8 cellular contexts compared by ENCODE assay signal in genomic region chr7:74658171-74659004, GRCh38. TPM values are rescaled to one million over a fixed set of nuclear protein-coding genes. Genes with fewer than 3 reads are reported as not detected.
DNase-seq lines count a peak whose midpoint lies in the region; ATAC-seq, FAIRE-seq and TF ChIP-seq lines count a peak whose summit lies in the region.

No MANE protein-coding gene starts in this region.

- H3K4me2 ChIP-seq in SU-DHL-6 (ENCODE audit: low read depth, low read length, poor library complexity, severe bottlenecking): peak overlapping the region; percentile 71

- peak overlapping the region; percentile 100 for H3K9ac ChIP-seq in SU-DHL-6 (ENCODE audit: low read length)

- peaks cover 45% of the 10 kb centered on the region for H3K79me2 ChIP-seq in SU-DHL-6 (ENCODE audit: insufficient read depth, low read length)

- H3K36me3 ChIP-seq in SU-DHL-6 (ENCODE audit: low read length) (no peaks in the 10 kb centered on the region), pancreas (no peaks in the 10 kb centered on the region), thymus (ENCODE audit: control insufficient read depth, insufficient read depth) (peaks cover 7% of the 10 kb centered on the region)

- CTCF ChIA-PET in GM10248 (lab: Yijun Ruan, JAX): no interaction called here

- H3K4me3 ChIP-seq in SU-DHL-6 (ENCODE audit: insufficient read depth, low read length, poor library complexity, severe bottlenecking) (peak overlapping the region; percentile 97), pancreas (peak overlapping the region; percentile 99 to 100 (median 100)), thymus (ENCODE audit: low read length) (peak overlapping the region; percentile 81)

- peaks cover 61% of the 10 kb centered on the region for H3F3A ChIP-seq in SU-DHL-6 (ENCODE audit: insufficient read depth)

- H4K20me1 ChIP-seq in SU-DHL-6 (ENCODE audit: low read depth, low read length): peaks cover 3% of the 10 kb centered on the region; the same call in 1 of the 2 replicates

- no peak overlapping the region for H2AFZ ChIP-seq in SU-DHL-6 (ENCODE audit: low read depth, low read length, severe bottlenecking)

- H3K27ac ChIP-seq in SU-DHL-6 (ENCODE audit: low read depth, low read length) (peak overlapping the region; percentile 91), pancreas (peak overlapping the region; percentile 95 to 99 (median 96)), thymus (ENCODE audit: low read depth) (peak overlapping the region; percentile 98)

- FAIRE-seq in pancreas (lab: Jason Lieb, UNC): no peak

- peak; percentile 53 for ATAC-seq in HG02610 (IDR thresholded peaks at IDR 0.05; ENCODE audit: unreplicated experiment)
- ATAC-seq in Right ventricle myocardium inferior: peak; percentile 83
- peak; percentile 66 to 76 (median 72) for ATAC-seq in pancreas

- 1 to 2% methylated on average over 62 to 108 of the region's 108 CpGs for WGBS in pancreas, 2 donors
- 4% methylated on average over 108 of the region's 108 CpGs for WGBS in thymus

- no peak for TF ChIP-seq CTCF in GM10248 (IDR thresholded peaks at IDR 0.05; ENCODE audit: control extremely low read depth, extremely low read depth, low read depth, missing control alignments)
- TF ChIP-seq CTCF in SU-DHL-6 (IDR thresholded peaks at IDR 0.05; ENCODE audit: insufficient read depth, low read length, poor library complexity, severe bottlenecking): no peak
- no peak for TF ChIP-seq CTCF in pancreas (IDR thresholded peaks at IDR 0.05)

- H3K4me1 ChIP-seq in pancreas: peaks cover 3 to 56% (median 22%) of the 10 kb centered on the region in 3 donors
- peaks cover 13% of the 10 kb centered on the region for H3K4me1 ChIP-seq in thymus (ENCODE audit: control insufficient read depth, insufficient read depth, low read length)

- H3K27me3 ChIP-seq in SU-DHL-6 (ENCODE audit: low read length) (no peaks in the 10 kb centered on the region), pancreas (no peaks in the 10 kb centered on the region), thymus (ENCODE audit: control insufficient read depth, insufficient read depth) (no peaks in the 10 kb centered on the region)

- POLR2A ChIA-PET in GM10248 (lab: Yijun Ruan, JAX): interaction anchor here (0.6 to 0.7 kb wide), 3 partner anchors 12 to 876 kb away, joined by 3 to 11 read pairs (median 5); partner anchors contain the start of gene METTL27

- peak; percentile 93 for DNase-seq in GM10248 (ENCODE audit: extremely low spot score)
- peak; percentile 91 for DNase-seq in NCI-H1105 (lab: John Stamatoyannopoulos, UW)
- peak; percentile 76 for DNase-seq in activated naive CD8-positive, alpha-beta T cell treated with anti-CD3 and anti-CD28 coated beads, Interleukin-2, amount 50 U/mL, for 16 hours (ENCODE audit: low read depth, low spot score)
- DNase-seq in Right ventricle myocardium inferior (ENCODE audit: missing footprints): peak; percentile 95
- peak; percentile 90 to 97 (median 93) for DNase-seq in pancreas

- H3K9me3 ChIP-seq in SU-DHL-6 (ENCODE audit: insufficient read depth, low read length) (no peaks in the 10 kb centered on the region), pancreas (no peaks in the 10 kb centered on the region), thymus (ENCODE audit: control insufficient read depth) (no peaks in the 10 kb centered on the region)

- no peaks in the 10 kb centered on the region for H3K9me2 ChIP-seq in SU-DHL-6 (replicated peaks; ENCODE audit: insufficient read depth, low read length)

- intact Hi-C loops in Right ventricle myocardium inferior (cut with DNase I) (loop anchor here (5.0 to 10.0 kb wide), 4 partner anchors 44 to 484 kb away; partner anchors contain the start of genes EIF4H and GTF2IRD1), pancreas (cut with DNase I) (no loop called here)

RNA-seq across cellular contexts. Expression of gene GTF2I, which starts 0.9 kb away (rescaled TPM):
- 121 TPM for total RNA-seq in Right ventricle myocardium inferior
- total RNA-seq in pancreas: 100 to 1,000 TPM in 2 of 6 donors, 10 to 100 TPM in 4; 66.8 to 159 (median 89.2) TPM
- 10 to 100 TPM; 40.5 to 43.6 TPM for polyA plus RNA-seq in pancreas
- polyA plus RNA-seq in thymus: 35.1 TPM

Comparison
In these comparisons a context has a peak if more than half of its experiments do, and no peak if none do; other contexts are left out.
1. Peak in every context shown above with its lines: DNase-seq, ATAC-seq, H3K4me3 ChIP-seq and H3K27ac ChIP-seq.